Comparison of ENCODE assay signal across 21 cellular contexts in the genomic region with DNA sequence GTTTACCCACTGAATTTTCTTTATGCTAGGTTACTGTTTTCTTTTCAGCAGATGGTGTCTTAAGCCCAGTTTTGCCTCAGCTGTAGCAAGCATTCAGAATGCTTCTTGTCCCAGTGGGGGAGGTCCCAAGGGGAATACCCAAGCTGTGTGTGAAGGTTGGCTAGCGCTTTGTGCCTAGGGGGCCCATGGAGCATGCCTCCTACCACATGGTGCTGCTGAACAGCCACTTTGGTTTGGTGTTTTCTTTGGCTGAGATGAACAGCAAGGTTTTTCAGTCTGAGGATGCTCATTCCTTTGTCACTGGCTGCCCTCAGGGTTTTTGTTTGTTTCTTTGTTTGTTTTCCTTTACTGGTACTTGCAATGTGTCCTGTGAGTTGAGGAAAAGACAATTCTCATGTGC.
DNase-seq lines count a peak whose midpoint lies in the region; ATAC-seq, FAIRE-seq and TF ChIP-seq lines count a peak whose summit lies in the region.
"Had no signal": no experiment of that assay in that cellular context is flagged by ENCODE, and none has a peak within 500 bp of the region (broad histone marks: within the 10 kb centered on the region; RNA-seq: fewer than 3 reads in every experiment).

No MANE protein-coding gene starts in this region.

- no peak overlapping the region for H2BK12ac ChIP-seq in H1 (ENCODE audit: low read depth, low read length)

- H3K4me1 Mint-ChIP-seq in neural progenitor cell = no peaks in the 10 kb centered on the region
- H3K4me1 Mint-ChIP-seq: CD4-positive, alpha-beta memory T cell; T-cell had no signal

- no peaks in the 10 kb centered on the region for H3K23me2 ChIP-seq in H1 (ENCODE audit: low read depth, low read length)

- no peaks in the 10 kb centered on the region for H3K27me3 ChIP-seq in H1 (replicated peaks in 1 of 4; ENCODE audit: control insufficient read depth in 3 of 4, extremely low read depth in 1 of 4, insufficient read depth in 3 of 4, low read length in 3 of 4)
- no peaks in the 10 kb centered on the region for H3K27me3 ChIP-seq in neural progenitor cell
- no peaks in the 10 kb centered on the region for H3K27me3 ChIP-seq in MM.1S (replicated peaks; ENCODE audit: insufficient read depth, low read length)
- H3K27me3 ChIP-seq in vagina = no peaks in the 10 kb centered on the region
- H3K27me3 ChIP-seq: BLaER1 had no signal

- H3K79me2 ChIP-seq in H1 (ENCODE audit: control insufficient read depth in 1 of 2, insufficient read depth in 2 of 2, low read length in 2 of 2) = no peaks in the 10 kb centered on the region
- H3K79me2 ChIP-seq in neural progenitor cell (ENCODE audit: low read depth) = no peaks in the 10 kb centered on the region
- H3K79me2 ChIP-seq in MM.1S (ENCODE audit: low read length) = no peaks in the 10 kb centered on the region

- TF ChIP-seq CTCF in H1 (IDR thresholded peaks at IDR 0.05; ENCODE audit: control extremely low read depth in 1 of 3, insufficient read depth in 1 of 3, low read depth in 1 of 3, low read length in 3 of 3) = no peak
- TF ChIP-seq CTCF in neural progenitor cell (IDR thresholded peaks at IDR 0.05) = no peak
- TF ChIP-seq CTCF in MM.1S (IDR thresholded peaks at IDR 0.05; ENCODE audit: low read length) = no peak
- TF ChIP-seq CTCF in vagina (IDR thresholded peaks at IDR 0.05) = no peak

- no peak overlapping the region for H3K56ac ChIP-seq in H1 (replicated peaks; ENCODE audit: insufficient read length, low read depth, low read length)

- H4K20me1 ChIP-seq in H1 (replicated peaks in 1 of 2; ENCODE audit: control insufficient read depth in 1 of 2, insufficient read depth in 2 of 2, low read length in 2 of 2) (no peaks in the 10 kb centered on the region), neural progenitor cell (ENCODE audit: low read depth) (no peaks in the 10 kb centered on the region), MM.1S (ENCODE audit: insufficient read depth, low read length) (no peaks in the 10 kb centered on the region)
- H4K20me1 ChIP-seq: BLaER1 had no signal

- H3K27ac ChIP-seq in H1 (ENCODE audit: low read depth, low read length) (no peak overlapping the region), neural progenitor cell (no peak overlapping the region), MM.1S (ENCODE audit: low read length) (no peak overlapping the region), vagina (no peak overlapping the region)
- H3K27ac ChIP-seq: BLaER1, HL-60, SK-N-MC had no signal

- H3K23ac ChIP-seq in H1 (ENCODE audit: insufficient read length) = no peak overlapping the region

- H2AK5ac ChIP-seq in H1 (ENCODE audit: low read depth, low read length) = no peak overlapping the region

- H3K27me3 Mint-ChIP-seq in neural progenitor cell (ENCODE audit: insufficient read depth, low read depth) = no peaks in the 10 kb centered on the region
- H3K27me3 Mint-ChIP-seq: CD4-positive, alpha-beta memory T cell; T-cell had no signal

- no peak overlapping the region for H3K4me2 ChIP-seq in H1 (ENCODE audit: insufficient read depth in 1 of 2, low read depth in 2 of 2, low read length in 2 of 2)
- peak overlapping the region; percentile 1 for H3K4me2 ChIP-seq in neural progenitor cell
- H3K4me2 ChIP-seq in MM.1S (ENCODE audit: low read depth, low read length) = no peak overlapping the region
- H3K4me2 ChIP-seq: BLaER1 had no signal

- H3F3A ChIP-seq in neural progenitor cell (ENCODE audit: low read depth) (no peaks in the 10 kb centered on the region), MM.1S (ENCODE audit: insufficient read depth, low read length) (no peaks in the 10 kb centered on the region)

- no peak overlapping the region for H2BK20ac ChIP-seq in H1 (ENCODE audit: low read length)

- H3K9me3 Mint-ChIP-seq in neural progenitor cell = no peaks in the 10 kb centered on the region

- H3K9ac ChIP-seq in H1 (replicated peaks in 1 of 4; ENCODE audit: extremely low read depth in 1 of 4, low read depth in 3 of 4, low read length in 3 of 4) = no peak overlapping the region
- H3K9ac ChIP-seq in neural progenitor cell = no peak overlapping the region
- H3K9ac ChIP-seq in MM.1S (ENCODE audit: low read length) = no peak overlapping the region
- H3K9ac ChIP-seq: BLaER1 had no signal

- H3K9me2 ChIP-seq in MM.1S (replicated peaks; ENCODE audit: insufficient read depth, low read length) = no peaks in the 10 kb centered on the region

- H3K4me1 ChIP-seq in H1 (replicated peaks in 1 of 4; ENCODE audit: control insufficient read depth in 3 of 4, insufficient read depth in 4 of 4, low read length in 3 of 4) (no peaks in the 10 kb centered on the region), neural progenitor cell (peaks cover 9% of the 10 kb centered on the region), MM.1S (ENCODE audit: low read length) (no peaks in the 10 kb centered on the region), vagina (no peaks in the 10 kb centered on the region)

- 67% methylated on average over 1 of the region's 1 CpG; no CpG with 5 or more reads in 1 of the 2 experiments for WGBS in H1 (ENCODE audit: extremely low coverage in 1 of 2, insufficient coverage in 1 of 2, insufficient read length in 1 of 2, insufficient replicate concordance in 2 of 2, low coverage in 1 of 2, low lambda C conversion rate in 2 of 2, missing lambda C conversion rate in 1 of 2), 2 experiments

- no peak for ATAC-seq in GM18870 (IDR thresholded peaks at IDR 0.05; ENCODE audit: unreplicated experiment)
- ATAC-seq: HCT116, Right ventricle myocardium inferior, T-cell had no signal

- intact Hi-C loops in vagina (cut with DNase I) = no loop called here

- TF ChIP-seq POLR2A in H1 (IDR thresholded peaks at IDR 0.05; ENCODE audit: control extremely low read depth in 1 of 2, low read depth in 2 of 2, low read length in 2 of 2) = no peak
- TF ChIP-seq POLR2A in vagina (IDR thresholded peaks at IDR 0.05) = no peak

- no peak overlapping the region for H3K4ac ChIP-seq in H1 (replicated peaks; ENCODE audit: insufficient read length, low read depth, low read length)

- no peak overlapping the region for H3K27ac Mint-ChIP-seq in neural progenitor cell
- H3K27ac Mint-ChIP-seq: CD4-positive, alpha-beta memory T cell; T-cell had no signal

- H3K36me3 ChIP-seq in H1 (ENCODE audit: control insufficient read depth in 2 of 4, insufficient read depth in 4 of 4, low read length in 3 of 4) (no peaks in the 10 kb centered on the region), neural progenitor cell (no peaks in the 10 kb centered on the region), MM.1S (replicated peaks; ENCODE audit: insufficient read depth, low read length) (no peaks in the 10 kb centered on the region), vagina (no peaks in the 10 kb centered on the region)
- H3K36me3 ChIP-seq: BLaER1 had no signal

- no peak overlapping the region for H4K5ac ChIP-seq in H1 (ENCODE audit: insufficient read length, low read depth, low read length)

- peak; percentile 3 to 15; a peak in 2 of 4 replicates for TF ChIP-seq RAD21 in H1 (IDR thresholded peaks at IDR 0.05 in 1 of 2, conservative IDR thresholded peaks at IDR 0.05 in 1 of 2; ENCODE audit: low read depth in 2 of 2, low read length in 2 of 2)

- H3K4me3 Mint-ChIP-seq in neural progenitor cell = no peak overlapping the region
- H3K4me3 Mint-ChIP-seq: CD4-positive, alpha-beta memory T cell; T-cell had no signal

- peak; percentile 9 for DNase-seq in NCI-H345 (lab: John Stamatoyannopoulos, UW)
- no peak for DNase-seq in NCI-H345 treated with DMSO at 0.1 percent for 48 hours (lab: John Stamatoyannopoulos, UW; ENCODE audit: unreplicated experiment)
- DNase-seq in NCI-H2171 (lab: John Stamatoyannopoulos, UW) = peak; percentile 72
- peak in 1 of 2 experiments; percentile 13 for DNase-seq in H1 (ENCODE audit: low read depth in 1 of 2, low spot score in 2 of 2)
- peak; percentile 53 for DNase-seq in neural progenitor cell (ENCODE audit: low spot score)
- no peak for DNase-seq in MM.1S
- no peak for DNase-seq in vagina (ENCODE audit: extremely low spot score in 2 of 2)
- DNase-seq: CD4-positive, alpha-beta memory T cell; IMR-90; NCI-H1048; NCI-H1436 treated with DMSO at 0.1 percent for 48 hours; NCI-H2029; NCI-H526 treated with DMSO at 0.1 percent for 48 hours; T-cell had no signal

- no peaks in the 10 kb centered on the region for H3K36me3 Mint-ChIP-seq in neural progenitor cell
- H3K36me3 Mint-ChIP-seq: CD4-positive, alpha-beta memory T cell; T-cell had no signal

- H3K4me3 ChIP-seq in H1 (ENCODE audit: extremely low read depth in 1 of 4, insufficient read depth in 2 of 4, low read depth in 3 of 4, low read length in 4 of 4) = no peak overlapping the region
- H3K4me3 ChIP-seq in neural progenitor cell = no peak overlapping the region
- H3K4me3 ChIP-seq in MM.1S (ENCODE audit: low read length) = no peak overlapping the region
- no peak overlapping the region for H3K4me3 ChIP-seq in vagina
- H3K4me3 ChIP-seq: BLaER1, SK-N-MC had no signal

- TF ChIP-seq EP300 in H1 (IDR thresholded peaks at IDR 0.05; ENCODE audit: borderline replicate concordance in 1 of 2, low read depth in 2 of 2, low read length in 2 of 2) = no peak

- POLR2A ChIA-PET in H1 (lab: Charles Lee; ENCODE audit: partially characterized antibody) = no interaction called here

- no peak overlapping the region for H2BK15ac ChIP-seq in H1 (ENCODE audit: low read length)

- H4K8ac ChIP-seq in H1 (ENCODE audit: extremely low read depth, insufficient read depth, low read length) = no peak overlapping the region

- H2AFZ ChIP-seq in H1 (ENCODE audit: low read length) (peak overlapping the region; percentile 43), neural progenitor cell (replicated peaks) (peak overlapping the region; percentile 77), MM.1S (ENCODE audit: low read length) (no peak overlapping the region)

- H2BK120ac ChIP-seq in H1 (replicated peaks; ENCODE audit: low read depth, low read length) = no peak overlapping the region

- no peak overlapping the region for H3K18ac ChIP-seq in H1 (ENCODE audit: extremely low read depth, low read length)

- CTCF ChIA-PET in H1 (lab: Charles Lee; ENCODE audit: partially characterized antibody) = interaction anchor here (1.2 kb wide), 1 partner anchor 23 kb away, joined by 5 read pairs; no protein-coding TSS in a partner anchor

- no peaks in the 10 kb centered on the region for H3K79me1 ChIP-seq in H1 (ENCODE audit: low read depth, low read length)

- no peaks in the 10 kb centered on the region for H3K9me3 ChIP-seq in H1 (ENCODE audit: insufficient read depth in 2 of 2, low read depth in 1 of 2, low read length in 1 of 2)
- no peaks in the 10 kb centered on the region for H3K9me3 ChIP-seq in neural progenitor cell (ENCODE audit: low read depth)
- H3K9me3 ChIP-seq in MM.1S (replicated peaks; ENCODE audit: insufficient read depth, low read length) = no peaks in the 10 kb centered on the region
- no peaks in the 10 kb centered on the region for H3K9me3 ChIP-seq in vagina
- H3K9me3 ChIP-seq: BLaER1 had no signal

- no peak overlapping the region for H3K14ac ChIP-seq in H1 (ENCODE audit: insufficient read length)

- H2BK5ac ChIP-seq in H1 (ENCODE audit: low read depth, low read length) = no peak overlapping the region

- H4K91ac ChIP-seq in H1 (replicated peaks; ENCODE audit: insufficient read length, low read length) = no peak overlapping the region

- peak; percentile 79 for FAIRE-seq in H1 (lab: Jason Lieb, UNC)
- FAIRE-seq: RCC 7860 had no signal

TF ChIP-seq in H1, 55 proteins besides CTCF, POLR2A, EP300 and RAD21 (continues in another document):
- TF ChIP-seq, protein P1, sequence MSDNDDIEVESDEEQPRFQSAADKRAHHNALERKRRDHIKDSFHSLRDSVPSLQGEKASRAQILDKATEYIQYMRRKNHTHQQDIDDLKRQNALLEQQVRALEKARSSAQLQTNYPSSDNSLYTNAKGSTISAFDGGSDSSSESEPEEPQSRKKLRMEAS (IDR thresholded peaks at IDR 0.05) = peak; percentile 85

Comparison
In these comparisons a context has a peak if more than half of its experiments do, and no peak if none do; other contexts are left out.
1. DNase-seq: peak in NCI-H345 (single experiment), NCI-H2171 (single experiment) and neural progenitor cell (single experiment); none in NCI-H345 treated with DMSO at 0.1 percent for 48 hours (single experiment), MM.1S (single experiment) and vagina (0 of 2).